1 cellular context compared by ENCODE assay signal in genomic region chr1:153532769-153533599, GRCh38.
TF ChIP-seq lines count a peak whose summit lies in the region.

No MANE protein-coding gene starts in this region.

TF ChIP-seq in K562, 482 proteins besides CTCF, POLR2A, EP300 and RAD21 (continued from another document and continues in another):
- no peak for TF ChIP-seq TCF15 (CRISPR knock-in tag; IDR thresholded peaks at IDR 0.05)
- TF ChIP-seq ZNF75A (CRISPR knock-in tag; IDR thresholded peaks at IDR 0.05), result no peak
- TF ChIP-seq, protein P1, sequence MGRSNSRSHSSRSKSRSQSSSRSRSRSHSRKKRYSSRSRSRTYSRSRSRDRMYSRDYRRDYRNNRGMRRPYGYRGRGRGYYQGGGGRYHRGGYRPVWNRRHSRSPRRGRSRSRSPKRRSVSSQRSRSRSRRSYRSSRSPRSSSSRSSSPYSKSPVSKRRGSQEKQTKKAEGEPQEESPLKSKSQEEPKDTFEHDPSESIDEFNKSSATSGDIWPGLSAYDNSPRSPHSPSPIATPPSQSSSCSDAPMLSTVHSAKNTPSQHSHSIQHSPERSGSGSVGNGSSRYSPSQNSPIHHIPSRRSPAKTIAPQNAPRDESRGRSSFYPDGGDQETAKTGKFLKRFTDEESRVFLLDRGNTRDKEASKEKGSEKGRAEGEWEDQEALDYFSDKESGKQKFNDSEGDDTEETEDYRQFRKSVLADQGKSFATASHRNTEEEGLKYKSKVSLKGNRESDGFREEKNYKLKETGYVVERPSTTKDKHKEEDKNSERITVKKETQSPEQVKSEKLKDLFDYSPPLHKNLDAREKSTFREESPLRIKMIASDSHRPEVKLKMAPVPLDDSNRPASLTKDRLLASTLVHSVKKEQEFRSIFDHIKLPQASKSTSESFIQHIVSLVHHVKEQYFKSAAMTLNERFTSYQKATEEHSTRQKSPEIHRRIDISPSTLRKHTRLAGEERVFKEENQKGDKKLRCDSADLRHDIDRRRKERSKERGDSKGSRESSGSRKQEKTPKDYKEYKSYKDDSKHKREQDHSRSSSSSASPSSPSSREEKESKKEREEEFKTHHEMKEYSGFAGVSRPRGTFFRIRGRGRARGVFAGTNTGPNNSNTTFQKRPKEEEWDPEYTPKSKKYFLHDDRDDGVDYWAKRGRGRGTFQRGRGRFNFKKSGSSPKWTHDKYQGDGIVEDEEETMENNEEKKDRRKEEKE (IDR thresholded peaks at IDR 0.05; ENCODE audit: borderline replicate concordance in 1 of 2, control insufficient read depth in 1 of 2, low read depth in 2 of 2, low read length in 1 of 2), result no peak
- no peak for TF ChIP-seq ZSCAN32 (CRISPR knock-in tag; IDR thresholded peaks at IDR 0.05)
- no peak for TF ChIP-seq CAMTA2 (CRISPR knock-in tag; conservative IDR thresholded peaks at IDR 0.05)
- TF ChIP-seq PKNOX1 (IDR thresholded peaks at IDR 0.05), result 0 out of 2 replicates have a peak, but pooled peaks have one; percentile 6
- TF ChIP-seq CBX3 (IDR thresholded peaks at IDR 0.05; ENCODE audit: borderline replicate concordance in 1 of 2, low read length in 2 of 2), result 0 out of 3 replicates have a peak, but pooled peaks of 1 of the 2 experiments have one; percentile 28
- no peak for TF ChIP-seq NUFIP1 (IDR thresholded peaks at IDR 0.05; ENCODE audit: partially characterized antibody)
- peak; percentile 35 for TF ChIP-seq E2F8 (IDR thresholded peaks at IDR 0.05; ENCODE audit: low read depth, partially characterized antibody)
- no peak for TF ChIP-seq RBM22 (IDR thresholded peaks at IDR 0.05; ENCODE audit: low read depth, low read length, poor library complexity, severe bottlenecking)
- TF ChIP-seq, protein P2, sequence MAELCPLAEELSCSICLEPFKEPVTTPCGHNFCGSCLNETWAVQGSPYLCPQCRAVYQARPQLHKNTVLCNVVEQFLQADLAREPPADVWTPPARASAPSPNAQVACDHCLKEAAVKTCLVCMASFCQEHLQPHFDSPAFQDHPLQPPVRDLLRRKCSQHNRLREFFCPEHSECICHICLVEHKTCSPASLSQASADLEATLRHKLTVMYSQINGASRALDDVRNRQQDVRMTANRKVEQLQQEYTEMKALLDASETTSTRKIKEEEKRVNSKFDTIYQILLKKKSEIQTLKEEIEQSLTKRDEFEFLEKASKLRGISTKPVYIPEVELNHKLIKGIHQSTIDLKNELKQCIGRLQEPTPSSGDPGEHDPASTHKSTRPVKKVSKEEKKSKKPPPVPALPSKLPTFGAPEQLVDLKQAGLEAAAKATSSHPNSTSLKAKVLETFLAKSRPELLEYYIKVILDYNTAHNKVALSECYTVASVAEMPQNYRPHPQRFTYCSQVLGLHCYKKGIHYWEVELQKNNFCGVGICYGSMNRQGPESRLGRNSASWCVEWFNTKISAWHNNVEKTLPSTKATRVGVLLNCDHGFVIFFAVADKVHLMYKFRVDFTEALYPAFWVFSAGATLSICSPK (IDR thresholded peaks at IDR 0.05; ENCODE audit: borderline replicate concordance), result no peak
- no peak for TF ChIP-seq ZNF212 (CRISPR knock-in tag; IDR thresholded peaks at IDR 0.05)
- TF ChIP-seq GATAD2B (IDR thresholded peaks at IDR 0.05; ENCODE audit: borderline replicate concordance), result peak; percentile 60; the same call in 1 of the 2 replicates
- TF ChIP-seq E2F1 (CRISPR knock-in tag; IDR thresholded peaks at IDR 0.05), result no peak
- TF ChIP-seq, protein P3, sequence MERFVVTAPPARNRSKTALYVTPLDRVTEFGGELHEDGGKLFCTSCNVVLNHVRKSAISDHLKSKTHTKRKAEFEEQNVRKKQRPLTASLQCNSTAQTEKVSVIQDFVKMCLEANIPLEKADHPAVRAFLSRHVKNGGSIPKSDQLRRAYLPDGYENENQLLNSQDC (CRISPR knock-in tag; IDR thresholded peaks at IDR 0.05), result no peak
- TF ChIP-seq FOXK2 (conservative IDR thresholded peaks at IDR 0.05 in 1 of 2, IDR thresholded peaks at IDR 0.05 in 1 of 2; ENCODE audit: low read depth in 2 of 2), result no peak
- TF ChIP-seq ARID2 (IDR thresholded peaks at IDR 0.05), result peak; percentile 82
- TF ChIP-seq KDM5B (IDR thresholded peaks at IDR 0.05; ENCODE audit: insufficient replicate concordance, low read depth, low read length), result no peak
- no peak for TF ChIP-seq FOXA1 (IDR thresholded peaks at IDR 0.05; ENCODE audit: borderline replicate concordance)
- TF ChIP-seq PHF8 (IDR thresholded peaks at IDR 0.05; ENCODE audit: borderline replicate concordance, low read length), result no peak; the same call in 1 of the 2 replicates
- no peak for TF ChIP-seq JUNB (CRISPR knock-in tag; conservative IDR thresholded peaks at IDR 0.05)
- peak; percentile 49; the same call in 1 of the 2 replicates for TF ChIP-seq CREM (IDR thresholded peaks at IDR 0.05; ENCODE audit: low read depth)
- no peak for TF ChIP-seq ZBED1 (IDR thresholded peaks at IDR 0.05)
- TF ChIP-seq PCBP2 (IDR thresholded peaks at IDR 0.05; ENCODE audit: low read depth, low read length, poor library complexity, severe bottlenecking), result no peak
- 0 out of 2 replicates have a peak, but pooled peaks have one; percentile 36 for TF ChIP-seq NBN (IDR thresholded peaks at IDR 0.05; ENCODE audit: low read depth)
- TF ChIP-seq, protein P4, sequence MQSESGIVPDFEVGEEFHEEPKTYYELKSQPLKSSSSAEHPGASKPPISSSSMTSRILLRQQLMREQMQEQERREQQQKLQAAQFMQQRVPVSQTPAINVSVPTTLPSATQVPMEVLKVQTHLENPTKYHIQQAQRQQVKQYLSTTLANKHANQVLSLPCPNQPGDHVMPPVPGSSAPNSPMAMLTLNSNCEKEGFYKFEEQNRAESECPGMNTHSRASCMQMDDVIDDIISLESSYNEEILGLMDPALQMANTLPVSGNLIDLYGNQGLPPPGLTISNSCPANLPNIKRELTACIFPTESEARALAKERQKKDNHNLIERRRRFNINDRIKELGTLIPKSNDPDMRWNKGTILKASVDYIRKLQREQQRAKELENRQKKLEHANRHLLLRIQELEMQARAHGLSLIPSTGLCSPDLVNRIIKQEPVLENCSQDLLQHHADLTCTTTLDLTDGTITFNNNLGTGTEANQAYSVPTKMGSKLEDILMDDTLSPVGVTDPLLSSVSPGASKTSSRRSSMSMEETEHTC (IDR thresholded peaks at IDR 0.05), result no peak
- TF ChIP-seq, protein P5, sequence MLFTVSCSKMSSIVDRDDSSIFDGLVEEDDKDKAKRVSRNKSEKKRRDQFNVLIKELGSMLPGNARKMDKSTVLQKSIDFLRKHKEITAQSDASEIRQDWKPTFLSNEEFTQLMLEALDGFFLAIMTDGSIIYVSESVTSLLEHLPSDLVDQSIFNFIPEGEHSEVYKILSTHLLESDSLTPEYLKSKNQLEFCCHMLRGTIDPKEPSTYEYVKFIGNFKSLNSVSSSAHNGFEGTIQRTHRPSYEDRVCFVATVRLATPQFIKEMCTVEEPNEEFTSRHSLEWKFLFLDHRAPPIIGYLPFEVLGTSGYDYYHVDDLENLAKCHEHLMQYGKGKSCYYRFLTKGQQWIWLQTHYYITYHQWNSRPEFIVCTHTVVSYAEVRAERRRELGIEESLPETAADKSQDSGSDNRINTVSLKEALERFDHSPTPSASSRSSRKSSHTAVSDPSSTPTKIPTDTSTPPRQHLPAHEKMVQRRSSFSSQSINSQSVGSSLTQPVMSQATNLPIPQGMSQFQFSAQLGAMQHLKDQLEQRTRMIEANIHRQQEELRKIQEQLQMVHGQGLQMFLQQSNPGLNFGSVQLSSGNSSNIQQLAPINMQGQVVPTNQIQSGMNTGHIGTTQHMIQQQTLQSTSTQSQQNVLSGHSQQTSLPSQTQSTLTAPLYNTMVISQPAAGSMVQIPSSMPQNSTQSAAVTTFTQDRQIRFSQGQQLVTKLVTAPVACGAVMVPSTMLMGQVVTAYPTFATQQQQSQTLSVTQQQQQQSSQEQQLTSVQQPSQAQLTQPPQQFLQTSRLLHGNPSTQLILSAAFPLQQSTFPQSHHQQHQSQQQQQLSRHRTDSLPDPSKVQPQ (CRISPR knock-in tag; IDR thresholded peaks at IDR 0.05; ENCODE audit: borderline replicate concordance), result no peak
- peak; percentile 36; the same call in 1 of the 2 replicates for TF ChIP-seq KLF16 (IDR thresholded peaks at IDR 0.05)
- TF ChIP-seq, protein P6, sequence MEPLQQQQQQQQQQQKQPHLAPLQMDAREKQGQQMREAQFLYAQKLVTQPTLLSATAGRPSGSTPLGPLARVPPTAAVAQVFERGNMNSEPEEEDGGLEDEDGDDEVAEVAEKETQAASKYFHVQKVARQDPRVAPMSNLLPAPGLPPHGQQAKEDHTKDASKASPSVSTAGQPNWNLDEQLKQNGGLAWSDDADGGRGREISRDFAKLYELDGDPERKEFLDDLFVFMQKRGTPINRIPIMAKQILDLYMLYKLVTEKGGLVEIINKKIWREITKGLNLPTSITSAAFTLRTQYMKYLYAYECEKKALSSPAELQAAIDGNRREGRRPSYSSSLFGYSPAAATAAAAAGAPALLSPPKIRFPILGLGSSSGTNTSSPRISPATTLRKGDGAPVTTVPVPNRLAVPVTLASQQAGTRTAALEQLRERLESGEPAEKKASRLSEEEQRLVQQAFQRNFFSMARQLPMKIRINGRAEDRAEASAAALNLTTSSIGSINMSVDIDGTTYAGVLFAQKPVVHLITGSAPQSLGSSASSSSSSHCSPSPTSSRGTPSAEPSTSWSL (CRISPR knock-in tag; IDR thresholded peaks at IDR 0.05; ENCODE audit: borderline replicate concordance), result no peak
- TF ChIP-seq IRF2 (CRISPR knock-in tag; IDR thresholded peaks at IDR 0.05), result no peak
- TF ChIP-seq ARHGAP35 (IDR thresholded peaks at IDR 0.05; ENCODE audit: partially characterized antibody), result no peak
- TF ChIP-seq BRD4 (IDR thresholded peaks at IDR 0.05), result no peak
- no peak for TF ChIP-seq ZFP1 (CRISPR knock-in tag; IDR thresholded peaks at IDR 0.05)
- no peak for TF ChIP-seq HDAC6 (IDR thresholded peaks at IDR 0.05; ENCODE audit: low read depth, low read length)
- no peak for TF ChIP-seq ETV5 (CRISPR knock-in tag; IDR thresholded peaks at IDR 0.05; ENCODE audit: low read depth)
- TF ChIP-seq BACH1 (tag; IDR thresholded peaks at IDR 0.05), result no peak
- TF ChIP-seq ZNF398 (CRISPR knock-in tag; IDR thresholded peaks at IDR 0.05), result no peak
- TF ChIP-seq LARP7 (IDR thresholded peaks at IDR 0.05), result no peak
- TF ChIP-seq BMI1 (IDR thresholded peaks at IDR 0.05; ENCODE audit: low read length), result no peak
- TF ChIP-seq SMARCE1 (IDR thresholded peaks at IDR 0.05), result no peak
- no peak for TF ChIP-seq STAT5A (IDR thresholded peaks at IDR 0.05; ENCODE audit: borderline replicate concordance, low read length)
- no peak for TF ChIP-seq XRCC3 (IDR thresholded peaks at IDR 0.05)
